Comparison of ENCODE assay signal across 31 cellular contexts in genomic region chr9:114202849-114203248, GRCh38. TPM values are rescaled to one million over a fixed set of nuclear protein-coding genes. Genes with fewer than 3 reads are reported as not detected.
DNase-seq lines count a peak whose midpoint lies in the region; ATAC-seq and TF ChIP-seq lines count a peak whose summit lies in the region.
"Had no signal": no experiment of that assay in that cellular context is flagged by ENCODE, and none has a peak within 500 bp of the region (broad histone marks: within the 10 kb centered on the region; RNA-seq: fewer than 3 reads in every experiment).

No MANE protein-coding gene starts in this region.

- peak overlapping the region; percentile 61 for H3K27ac Mint-ChIP-seq in HFFc6
- H3K27ac Mint-ChIP-seq: activated CD8-positive, alpha-beta memory T cell treated with anti-CD3 and anti-CD28 coated beads, Interleukin-2, amount 10 ng/mL, durations not matched to agents 7 days and 5 days; B cell; CD4-positive, alpha-beta memory T cell; natural killer cell; T-helper 1 cell treated with Interleukin-12 subunit alpha and Interleukin-12 subunit beta and Interleukin-4 antibody, amounts not matched to agents 30 μg/mL and 1 μg/mL, for 36 hours had no signal

- peak overlapping the region; percentile 52 for H3K27ac ChIP-seq in caudate nucleus (ENCODE audit: low read depth, low read length)
- H3K27ac ChIP-seq: body of pancreas, GM23248, heart right ventricle, lower lobe of right lung, psoas muscle, sigmoid colon, tibial artery had no signal

- TF ChIP-seq CTCF in HFFc6 (IDR thresholded peaks at IDR 0.05) (no peak), fibroblast of villous mesenchyme (IDR thresholded peaks at IDR 0.05; ENCODE audit: insufficient read depth, low read depth, low read length) (no peak)

- no peaks in the 10 kb centered on the region for H3K9me3 Mint-ChIP-seq in HFFc6
- H3K9me3 Mint-ChIP-seq: CD4-positive, alpha-beta memory T cell; natural killer cell; T-helper 1 cell treated with Interleukin-12 subunit alpha and Interleukin-12 subunit beta and Interleukin-4 antibody, amounts not matched to agents 30 μg/mL and 1 μg/mL, for 36 hours had no signal

- no peak for DNase-seq in HFFc6
- DNase-seq in NOMO-1 treated with DMSO at 0.1 percent for 48 hours (lab: John Stamatoyannopoulos, UW; ENCODE audit: unreplicated experiment) = peak; percentile 33
- DNase-seq in caudate nucleus (lab: John Stamatoyannopoulos, UW) = no peak
- DNase-seq in fibroblast of villous mesenchyme (ENCODE audit: low read depth) = peak; percentile 73
- DNase-seq in SKM-1 (lab: John Stamatoyannopoulos, UW; ENCODE audit: unreplicated experiment) = no peak
- no peak for DNase-seq in globus pallidus (ENCODE audit: low spot score)
- DNase-seq: activated CD8-positive, alpha-beta memory T cell treated with anti-CD3 and anti-CD28 coated beads, Interleukin-2, amount 10 ng/mL, durations not matched to agents 7 days and 5 days; activated naive CD4-positive, alpha-beta T cell treated with Interleukin-2 at 50 U/mL for 16 hours; body of pancreas; CD4-positive, alpha-beta memory T cell; foreskin melanocyte; heart right ventricle; KG1; lower lobe of right lung; MM.1S; mucosa of descending colon; natural killer cell; NCI-H1436 treated with DMSO at 0.1 percent for 48 hours; NCI-H345; NCI-H69; sigmoid colon; SK-N-SH; stimulated activated CD4-positive, alpha-beta T cell treated with anti-CD3 and anti-CD28 coated beads, Interleukin-4, amount 100 ng/mL, for 24 hours; tibial artery had no signal

- no peak overlapping the region for H3K4me3 Mint-ChIP-seq in HFFc6
- H3K4me3 Mint-ChIP-seq: activated CD8-positive, alpha-beta memory T cell treated with anti-CD3 and anti-CD28 coated beads, Interleukin-2, amount 10 ng/mL, durations not matched to agents 7 days and 5 days; B cell; CD4-positive, alpha-beta memory T cell; natural killer cell; T-helper 1 cell treated with Interleukin-12 subunit alpha and Interleukin-12 subunit beta and Interleukin-4 antibody, amounts not matched to agents 30 μg/mL and 1 μg/mL, for 36 hours had no signal

- H3K4me1 Mint-ChIP-seq in HFFc6 (ENCODE audit: low read depth) = peaks cover 44% of the 10 kb centered on the region
- H3K4me1 Mint-ChIP-seq: activated CD8-positive, alpha-beta memory T cell treated with anti-CD3 and anti-CD28 coated beads, Interleukin-2, amount 10 ng/mL, durations not matched to agents 7 days and 5 days; B cell; CD4-positive, alpha-beta memory T cell; natural killer cell had no signal

- ATAC-seq in GM19023 (IDR thresholded peaks at IDR 0.05; ENCODE audit: unreplicated experiment) = no peak
- ATAC-seq in HG03571 (IDR thresholded peaks at IDR 0.05; ENCODE audit: unreplicated experiment) = no peak
- ATAC-seq: activated CD8-positive, alpha-beta memory T cell treated with anti-CD3 and anti-CD28 coated beads, Interleukin-2, amount 10 ng/mL, durations not matched to agents 7 days and 5 days; body of pancreas; heart right ventricle; lower lobe of right lung; mucosa of descending colon; natural killer cell; psoas muscle had no signal

- H3K4me3 ChIP-seq in fibroblast of villous mesenchyme (ENCODE audit: low read depth, low read length) = no peak overlapping the region
- H3K4me3 ChIP-seq: body of pancreas, GM23248, heart right ventricle, lower lobe of right lung, mucosa of descending colon, psoas muscle, sigmoid colon, tibial artery had no signal

- peaks cover 9% of the 10 kb centered on the region for H3K27me3 Mint-ChIP-seq in HFFc6 (ENCODE audit: insufficient read depth)
- H3K27me3 Mint-ChIP-seq: activated CD8-positive, alpha-beta memory T cell treated with anti-CD3 and anti-CD28 coated beads, Interleukin-2, amount 10 ng/mL, durations not matched to agents 7 days and 5 days; CD4-positive, alpha-beta memory T cell had no signal

- peaks cover 20% of the 10 kb centered on the region for H3K36me3 Mint-ChIP-seq in HFFc6 (ENCODE audit: low read depth)
- H3K36me3 Mint-ChIP-seq: activated CD8-positive, alpha-beta memory T cell treated with anti-CD3 and anti-CD28 coated beads, Interleukin-2, amount 10 ng/mL, durations not matched to agents 7 days and 5 days; CD4-positive, alpha-beta memory T cell; natural killer cell had no signal

RNA-seq across cellular contexts. Expression of gene COL27A1, which starts 47.5 kb away (rescaled TPM):
- total RNA-seq in HFFc6 (2021; fragmentation: NEBNext Ultra II Directional; extraction: Animal tissue kit (Norgen Biotek cat#: 25700)) = 10 to 100 TPM; 22.2 to 24.1 (median 23.4) TPM
- total RNA-seq in fibroblast of villous mesenchyme = 22.9 and 23.3 TPM in 2 replicates
- total RNA-seq: natural killer cell, OCI-LY7 had no signal

Comparison
In these comparisons a context has a peak if more than half of its experiments do, and no peak if none do; other contexts are left out.
1. DNase-seq: peak in NOMO-1 treated with DMSO at 0.1 percent for 48 hours (single experiment) and fibroblast of villous mesenchyme (single experiment); none in HFFc6 (single experiment), caudate nucleus (0 of 61), SKM-1 (single experiment) and globus pallidus (single experiment).